ENCODE assay signal across 25 cellular contexts in the genomic region with DNA sequence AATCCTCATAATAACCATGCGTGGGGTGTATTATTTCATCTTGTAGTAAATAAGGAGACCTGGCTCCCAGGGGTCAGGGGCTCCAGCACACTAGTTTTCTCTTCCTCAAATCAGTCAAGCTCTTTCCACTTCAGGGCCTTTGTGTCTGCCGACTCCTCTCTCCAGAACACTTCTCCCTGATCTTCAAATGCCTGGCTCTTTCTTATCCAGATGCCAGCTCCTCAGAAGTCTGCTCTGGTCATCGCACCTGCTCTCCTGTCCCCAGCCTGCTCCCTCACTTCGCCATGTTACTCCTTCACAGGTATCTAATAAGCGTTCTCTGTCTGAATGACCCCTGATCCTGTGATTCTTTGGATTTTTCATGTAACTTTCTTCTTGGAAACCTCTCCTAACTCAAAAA.
"Had no signal": no experiment of that assay in that cellular context is flagged by ENCODE, and none has a peak within 500 bp of the region (broad histone marks: within the 10 kb centered on the region; RNA-seq: fewer than 3 reads in every experiment).

No MANE protein-coding gene starts in this region.

- H3K27ac ChIP-seq: dorsolateral prefrontal cortex, esophagus squamous epithelium, pancreas, prostate gland, sigmoid colon, stomach, thyroid gland, vagina had no signal

- H3K9me3 ChIP-seq: esophagus squamous epithelium, mucosa of descending colon, pancreas, prostate gland, sigmoid colon, stomach, thyroid gland, vagina had no signal

- H3K36me3 Mint-ChIP-seq: mesothelial cell of epicardium; stimulated activated effector memory CD8-positive, alpha-beta T cell treated with anti-CD3 and anti-CD28 coated beads, Interleukin-12 subunit alpha, Interleukin-12 subunit beta, amount 100 ng/mL, for 72 hours had no signal

- H3K4me1 ChIP-seq: esophagus squamous epithelium, pancreas, prostate gland, sigmoid colon, stomach, thyroid gland had no signal

- H3K4me3 ChIP-seq: dorsolateral prefrontal cortex, esophagus squamous epithelium, mucosa of descending colon, pancreas, prostate gland, sigmoid colon, stomach, thyroid gland, vagina had no signal

- H3K36me3 ChIP-seq: esophagus squamous epithelium, pancreas, prostate gland, sigmoid colon, stomach, thyroid gland, vagina had no signal

- H3K9me3 Mint-ChIP-seq: mesothelial cell of epicardium; naive thymus-derived CD4-positive, alpha-beta T cell; nephron; stimulated activated effector memory CD8-positive, alpha-beta T cell treated with anti-CD3 and anti-CD28 coated beads, Interleukin-12 subunit alpha, Interleukin-12 subunit beta, amount 100 ng/mL, for 72 hours had no signal

- H3K4me3 Mint-ChIP-seq: mesothelial cell of epicardium; naive thymus-derived CD4-positive, alpha-beta T cell; nephron; stimulated activated effector memory CD8-positive, alpha-beta T cell treated with anti-CD3 and anti-CD28 coated beads, Interleukin-12 subunit alpha, Interleukin-12 subunit beta, amount 100 ng/mL, for 72 hours had no signal

- DNase-seq: dorsolateral prefrontal cortex; effector CD4-positive, alpha-beta T cell; esophagus squamous epithelium; foreskin melanocyte; glutamatergic neuron; kidney; mesenchymal stem cell; mucosa of descending colon; naive thymus-derived CD4-positive, alpha-beta T cell; occipital lobe; pancreas; right cardiac atrium; sigmoid colon; stimulated activated CD4-positive, alpha-beta T cell treated with anti-CD3 and anti-CD28 coated beads, Interleukin-2, amount 100 ng/mL, for 24 hours; stimulated activated CD4-positive, alpha-beta T cell treated with anti-CD3 and anti-CD28 coated beads, Interleukin-4, amount 100 ng/mL, for 24 hours; stimulated activated naive CD4-positive, alpha-beta T cell treated with Interleukin-2 at 50 U/mL for 16 hours; stomach; thyroid gland; trophoblast cell had no signal

- H3K27ac Mint-ChIP-seq: mesothelial cell of epicardium; stimulated activated effector memory CD8-positive, alpha-beta T cell treated with anti-CD3 and anti-CD28 coated beads, Interleukin-12 subunit alpha, Interleukin-12 subunit beta, amount 100 ng/mL, for 72 hours had no signal

- H3K27me3 ChIP-seq: dorsolateral prefrontal cortex, esophagus squamous epithelium, pancreas, sigmoid colon, stomach, thyroid gland, vagina had no signal

- ATAC-seq: left lobe of liver; mucosa of descending colon; naive thymus-derived CD4-positive, alpha-beta T cell; pancreas; right cardiac atrium; stimulated activated effector memory CD8-positive, alpha-beta T cell treated with anti-CD3 and anti-CD28 coated beads, Interleukin-12 subunit alpha, Interleukin-12 subunit beta, amount 100 ng/mL, for 72 hours had no signal

- H3K4me1 Mint-ChIP-seq: mesothelial cell of epicardium had no signal
